15 cellular contexts compared by ENCODE assay signal in the genomic region with DNA sequence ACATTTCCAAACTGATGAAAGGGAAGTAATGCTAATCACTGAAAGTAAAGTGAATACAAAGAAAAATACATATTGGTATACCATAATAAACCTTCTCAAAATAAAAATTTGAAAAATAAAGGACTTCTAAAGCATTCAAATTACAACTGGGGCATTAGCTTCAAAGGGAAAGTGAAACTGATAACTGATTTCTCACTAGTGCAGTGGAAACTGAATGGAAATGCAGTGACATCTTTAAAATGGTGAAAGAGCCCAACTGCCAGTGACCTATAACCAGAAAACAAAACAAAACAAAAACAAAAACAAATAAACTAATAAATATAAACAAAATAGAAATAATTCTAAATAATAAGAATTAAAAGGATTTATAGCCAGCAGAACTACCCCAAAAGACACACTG.
DNase-seq lines count a peak whose midpoint lies in the region; ATAC-seq lines count a peak whose summit lies in the region.
"Had no signal": no experiment of that assay in that cellular context is flagged by ENCODE, and none has a peak within 500 bp of the region (broad histone marks: within the 10 kb centered on the region; RNA-seq: fewer than 3 reads in every experiment).

No MANE protein-coding gene starts in this region.

- H3K36me3 ChIP-seq in GM23248 (ENCODE audit: low read depth): no peaks in the 10 kb centered on the region
- H3K36me3 ChIP-seq: BLaER1 treated with 17β-estradiol and CSF1 and Interleukin-3, amounts not matched to agents 10 nM and 100 nM; left ventricle myocardium inferior had no signal

- ATAC-seq in GM18519 (IDR thresholded peaks at IDR 0.05; ENCODE audit: low FRiP score, unreplicated experiment): peak; percentile 91
- ATAC-seq in GM21423 (IDR thresholded peaks at IDR 0.05; ENCODE audit: unreplicated experiment): peak; percentile 82
- ATAC-seq in HG03095 (IDR thresholded peaks at IDR 0.05; ENCODE audit: unreplicated experiment): peak; percentile 83
- ATAC-seq: SK-N-SH treated with all-trans-retinoic acid at 6 μM for 48 hours; stimulated activated memory B cell treated with anti-CD40 and anti-IgM and Interleukin-4, amounts not matched to agents 10 μg/mL and 1 μg/mL and 100 μg/mL, for 72 hours had no signal

- no peaks in the 10 kb centered on the region for H3K9me2 ChIP-seq in GM23248 (ENCODE audit: insufficient read depth)

- no peak overlapping the region for H3K4me3 ChIP-seq in GM23248
- H3K4me3 ChIP-seq: BLaER1 treated with 17β-estradiol and CSF1 and Interleukin-3, amounts not matched to agents 10 nM and 100 nM; left ventricle myocardium inferior had no signal

- H3F3A ChIP-seq in GM23248 (ENCODE audit: insufficient read depth): no peaks in the 10 kb centered on the region

- H3K9me3 ChIP-seq in GM23248 (ENCODE audit: low read depth): no peaks in the 10 kb centered on the region
- H3K9me3 ChIP-seq: BLaER1 treated with 17β-estradiol and CSF1 and Interleukin-3, amounts not matched to agents 10 nM and 100 nM had no signal

- in situ Hi-C loops in GM23248 (cut with MboI) (no loop called here), G401 (cut with HindIII; ENCODE audit: low sequenced_read_pairs) (no loop called here)

- no peaks in the 10 kb centered on the region for H4K20me1 ChIP-seq in GM23248 (ENCODE audit: insufficient read depth)
- H4K20me1 ChIP-seq: BLaER1 treated with 17β-estradiol and CSF1 and Interleukin-3, amounts not matched to agents 10 nM and 100 nM had no signal

- no peak overlapping the region for H2AFZ ChIP-seq in GM23248

- H3K27me3 ChIP-seq in GM23248 (replicated peaks; ENCODE audit: insufficient read depth): no peaks in the 10 kb centered on the region
- H3K27me3 ChIP-seq: BLaER1 treated with 17β-estradiol and CSF1 and Interleukin-3, amounts not matched to agents 10 nM and 100 nM had no signal

- DNase-seq in NCI-H2029 (lab: John Stamatoyannopoulos, UW): peak; percentile 11
- DNase-seq in GM23248: no peak
- no peak for DNase-seq in G401 (ENCODE audit: low spot score)
- no peak for DNase-seq in NCI-H128 (lab: John Stamatoyannopoulos, UW; ENCODE audit: unreplicated experiment)
- DNase-seq in SIG-M5 (lab: John Stamatoyannopoulos, UW): no peak
- DNase-seq: activated CD4-positive, CD25-positive, alpha-beta regulatory T cell treated with anti-CD3 and anti-CD28 coated beads, Interleukin-2, amount 50 U/mL, for 72 hours; effector memory CD4-positive, alpha-beta T cell; left ventricle myocardium inferior; NCI-H1417 had no signal

- no peak overlapping the region for H3K27ac ChIP-seq in GM23248
- H3K27ac ChIP-seq: BLaER1 treated with 17β-estradiol and CSF1 and Interleukin-3, amounts not matched to agents 10 nM and 100 nM; left ventricle myocardium inferior had no signal

- no peaks in the 10 kb centered on the region for H3K4me1 ChIP-seq in GM23248 (ENCODE audit: insufficient read depth)
- H3K4me1 ChIP-seq: BLaER1 treated with 17β-estradiol and CSF1 and Interleukin-3, amounts not matched to agents 10 nM and 100 nM; left ventricle myocardium inferior had no signal

- no peaks in the 10 kb centered on the region for H3K79me2 ChIP-seq in GM23248 (ENCODE audit: insufficient read depth)

- H3K4me2 ChIP-seq in GM23248 (ENCODE audit: unreplicated experiment): no peak overlapping the region
- H3K4me2 ChIP-seq: BLaER1 treated with 17β-estradiol and CSF1 and Interleukin-3, amounts not matched to agents 10 nM and 100 nM had no signal

- H3K9ac ChIP-seq in GM23248: no peak overlapping the region
- H3K9ac ChIP-seq: BLaER1 treated with 17β-estradiol and CSF1 and Interleukin-3, amounts not matched to agents 10 nM and 100 nM had no signal
